Comparison of ENCODE assay signal across 14 cellular contexts in the genomic region with DNA sequence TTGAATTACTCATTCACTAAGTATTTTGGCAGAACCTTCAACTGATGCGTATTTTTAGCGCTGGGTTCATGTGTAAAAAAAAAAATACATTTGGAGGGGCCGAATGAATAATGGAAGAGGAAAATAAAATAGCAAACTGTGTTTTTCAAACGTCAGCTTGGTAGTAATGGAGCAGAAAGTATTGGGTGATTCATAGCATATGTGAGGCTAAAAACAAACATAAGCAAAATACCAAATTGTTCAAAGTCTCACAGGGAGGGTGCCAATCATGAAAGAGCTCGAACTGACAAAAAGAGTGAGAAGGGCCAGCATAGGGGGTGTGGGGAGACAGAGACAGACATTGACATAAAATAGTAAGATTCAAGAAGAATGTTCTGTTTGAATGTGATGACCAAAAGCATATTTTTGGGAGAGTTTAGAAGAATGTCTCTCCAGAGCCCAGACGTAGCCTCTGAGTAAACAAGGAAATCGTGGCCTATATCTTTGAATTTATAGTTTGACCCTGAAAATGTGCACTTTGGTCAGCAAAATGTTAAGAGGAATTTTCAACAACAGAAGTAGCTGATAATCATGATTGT.
DNase-seq lines count a peak whose midpoint lies in the region; ATAC-seq and TF ChIP-seq lines count a peak whose summit lies in the region.
"Had no signal": no experiment of that assay in that cellular context is flagged by ENCODE, and none has a peak within 500 bp of the region (broad histone marks: within the 10 kb centered on the region; RNA-seq: fewer than 3 reads in every experiment).

No MANE protein-coding gene starts in this region.

- no peak for ATAC-seq in HG03378 (IDR thresholded peaks at IDR 0.05; ENCODE audit: unreplicated experiment)
- ATAC-seq in HG03439 (IDR thresholded peaks at IDR 0.05; ENCODE audit: unreplicated experiment), result no peak
- no peak for ATAC-seq in HG02870 (IDR thresholded peaks at IDR 0.05; ENCODE audit: unreplicated experiment)
- ATAC-seq: natural killer cell treated with Interleukin-12 subunit alpha and Interleukin-12 subunit beta and Interleukin-15 and Interleukin-18, amount 100 ng/mL, for 72 hours had no signal

- 0 out of 2 replicates have a peak overlapping the region, but pooled peaks have one; percentile 3 for H3K9ac ChIP-seq in GM23248

- peak; percentile 64 for DNase-seq in GM23248
- DNase-seq in OCI-LY7 (ENCODE audit: low spot score), result no peak
- peak; percentile 63 for DNase-seq in fibroblast of mammary gland (ENCODE audit: low read depth)
- peak; percentile 23 for DNase-seq in smooth muscle cell of the brain vasculature (ENCODE audit: low read depth, low spot score)
- DNase-seq: activated CD4-positive, CD25-positive, alpha-beta regulatory T cell; amniotic stem cell; colonic mucosa; NCI-H1105 treated with DMSO at 0.1 percent for 48 hours; NCI-H2227 treated with DMSO at 0.1 percent for 48 hours; stimulated activated CD4-positive, alpha-beta T cell treated with anti-CD3 and anti-CD28 coated beads, Interleukin-2, amount 100 ng/mL, for 24 hours had no signal

- H3K36me3 ChIP-seq in GM23248 (ENCODE audit: low read depth) (no peaks in the 10 kb centered on the region), OCI-LY7 (ENCODE audit: insufficient read depth, low read length) (no peaks in the 10 kb centered on the region)
- H3K36me3 ChIP-seq: colonic mucosa had no signal

- no TSS peak for BruUV-seq in OCI-LY7 (replicated peaks; lab: Mats Ljungman, UMichigan)

- H3K4me2 ChIP-seq in GM23248 (ENCODE audit: unreplicated experiment), result peak overlapping the region; percentile 36
- no peak overlapping the region for H3K4me2 ChIP-seq in OCI-LY7 (ENCODE audit: low read length)

- peaks cover 44% of the 10 kb centered on the region for H3F3A ChIP-seq in GM23248 (ENCODE audit: insufficient read depth)

- 12 to 14% methylated on average over 7 of the region's 7 CpGs for WGBS in GM23248 (ENCODE audit: low coverage in 1 of 2, low lambda C conversion rate in 2 of 2, missing lambda C conversion rate in 2 of 2), 2 experiments

- TF ChIP-seq CTCF in OCI-LY7 (conservative IDR thresholded peaks at IDR 0.05; ENCODE audit: low read length) (no peak), fibroblast of mammary gland (conservative IDR thresholded peaks at IDR 0.05; ENCODE audit: control insufficient read depth, insufficient read depth, low read depth, low read length) (no peak)

- POLR2A ChIA-PET in OCI-LY7 (lab: Charles Lee), result interaction anchor here (0.7 to 1.1 kb wide), 6 partner anchors 8 to 148 kb away, joined by 3 to 4 read pairs (median 3); no protein-coding TSS in a partner anchor

- H3K9me2 ChIP-seq in GM23248 (ENCODE audit: insufficient read depth) (no peaks in the 10 kb centered on the region), OCI-LY7 (ENCODE audit: insufficient read depth, low read length) (no peaks in the 10 kb centered on the region)

- H3K4me3 ChIP-seq in GM23248 (peak overlapping the region; percentile 20), OCI-LY7 (ENCODE audit: low read depth, low read length, poor library complexity, severe bottlenecking) (no peak overlapping the region), fibroblast of mammary gland (ENCODE audit: control insufficient read depth, low read depth, low read length) (no peak overlapping the region)
- H3K4me3 ChIP-seq: colonic mucosa had no signal

- H3K27ac ChIP-seq in GM23248, result peak overlapping the region; percentile 44
- H3K27ac ChIP-seq in OCI-LY7 (ENCODE audit: low read depth, low read length, poor library complexity, severe bottlenecking), result no peak overlapping the region
- H3K27ac ChIP-seq: colonic mucosa had no signal

- H3K79me2 ChIP-seq in GM23248 (ENCODE audit: insufficient read depth) (no peaks in the 10 kb centered on the region), OCI-LY7 (ENCODE audit: insufficient read depth, low read depth, low read length) (no peaks in the 10 kb centered on the region)

- in situ Hi-C loops in GM23248 (cut with MboI), result no loop called here

- H2AFZ ChIP-seq in GM23248 (peak overlapping the region; percentile 64), OCI-LY7 (ENCODE audit: low read length) (0 out of 2 replicates have a peak overlapping the region, but pooled peaks have one; percentile 21)

- CTCF ChIA-PET in OCI-LY7 (lab: Charles Lee; ENCODE audit: unreplicated experiment), result interaction anchor here (0.6 kb wide), 1 partner anchor 19 kb away, joined by 3 read pairs; no protein-coding TSS in a partner anchor

- H3K27me3 ChIP-seq in GM23248 (replicated peaks; ENCODE audit: insufficient read depth), result no peaks in the 10 kb centered on the region
- H3K27me3 ChIP-seq: colonic mucosa had no signal

- no peaks in the 10 kb centered on the region for H4K20me1 ChIP-seq in GM23248 (ENCODE audit: insufficient read depth)
- H4K20me1 ChIP-seq in OCI-LY7 (ENCODE audit: insufficient read depth, low read length), result no peaks in the 10 kb centered on the region

- H3K9me3 ChIP-seq in GM23248 (ENCODE audit: low read depth) (no peaks in the 10 kb centered on the region), OCI-LY7 (ENCODE audit: low read length) (no peaks in the 10 kb centered on the region)
- H3K9me3 ChIP-seq: colonic mucosa had no signal

- intact Hi-C loops in OCI-LY7 (cut with micrococcal nuclease; ENCODE audit: unreplicated experiment), result no loop called here

- H3K4me1 ChIP-seq in GM23248 (ENCODE audit: insufficient read depth) (peaks cover 48% of the 10 kb centered on the region), OCI-LY7 (ENCODE audit: insufficient read depth, low read length, poor library complexity, severe bottlenecking) (peaks cover 7% of the 10 kb centered on the region)
- H3K4me1 ChIP-seq: colonic mucosa had no signal
